Comparison of ENCODE assay signal across 17 cellular contexts in the genomic region with DNA sequence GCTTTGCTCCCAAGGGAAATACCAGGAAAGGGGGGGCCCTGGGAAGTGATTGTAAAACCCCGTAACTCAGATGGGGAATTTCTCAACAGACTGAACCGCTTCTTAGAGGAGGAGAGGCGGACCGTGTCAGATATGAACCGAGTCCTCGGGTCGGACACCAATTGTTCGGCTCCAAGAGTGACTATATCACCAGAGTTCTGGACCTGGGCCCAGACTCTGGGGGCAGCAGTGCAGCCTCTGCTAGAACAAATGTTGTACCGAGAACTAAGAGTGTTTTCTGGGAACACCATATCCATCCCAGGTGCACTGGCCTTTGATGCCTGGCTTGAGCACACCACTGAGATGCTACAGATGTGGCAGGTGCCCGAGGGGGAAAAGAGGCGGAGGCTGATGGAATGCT. TPM values are rescaled to one million over a fixed set of nuclear protein-coding genes. Genes with fewer than 3 reads are reported as not detected.
DNase-seq lines count a peak whose midpoint lies in the region; TF ChIP-seq lines count a peak whose summit lies in the region.
"Had no signal": no experiment of that assay in that cellular context is flagged by ENCODE, and none has a peak within 500 bp of the region (broad histone marks: within the 10 kb centered on the region; RNA-seq: fewer than 3 reads in every experiment).

No MANE protein-coding gene starts in this region.

- H3K36me3 ChIP-seq in HUES64 (ENCODE audit: insufficient read depth, low read length) (no peaks in the 10 kb centered on the region), osteoblast (ENCODE audit: insufficient read depth, low read length) (no peaks in the 10 kb centered on the region)
- H3K36me3 ChIP-seq: SJSA1 had no signal

- no peaks in the 10 kb centered on the region for H4K20me1 ChIP-seq in osteoblast (ENCODE audit: insufficient read depth, low read length)

- no peaks in the 10 kb centered on the region for H3K9me3 Mint-ChIP-seq in glutamatergic neuron (ENCODE audit: unreplicated experiment)

- no peaks in the 10 kb centered on the region for H3K36me3 Mint-ChIP-seq in glutamatergic neuron (ENCODE audit: unreplicated experiment)
- H3K36me3 Mint-ChIP-seq: CD14-positive monocyte had no signal

- DNase-seq in NCI-H2196 (lab: John Stamatoyannopoulos, UW; ENCODE audit: unreplicated experiment) (peak; percentile 64), NCI-H2196 treated with DMSO at 0.1 percent for 48 hours (lab: John Stamatoyannopoulos, UW; ENCODE audit: unreplicated experiment) (no peak), glutamatergic neuron (no peak), osteoblast (ENCODE audit: insufficient read length, low spot score, missing footprints) (peak; percentile 21)
- DNase-seq in activated CD8-positive, alpha-beta memory T cell treated with anti-CD3 and anti-CD28 coated beads for 24 hours: no peak
- no peak for DNase-seq in activated CD4-positive, alpha-beta T cell treated with anti-CD3 and anti-CD28 coated beads for 48 hours
- no peak for DNase-seq in activated T-cell treated with anti-CD3 and anti-CD28 coated beads, Interleukin-2, amount 50 U/mL, for 1 hour
- DNase-seq: Caco-2, Kasumi-1, NCI-H1436, NCI-H2081 treated with DMSO at 0.1 percent for 48 hours, NCI-H524 treated with DMSO at 0.1 percent for 48 hours, OCI-M1 had no signal

- no peak overlapping the region for H3K4me2 ChIP-seq in osteoblast (ENCODE audit: insufficient read depth, low read length)

- no peak overlapping the region for H2AFZ ChIP-seq in osteoblast (ENCODE audit: low read length)

- 94% methylated on average over 11 of the region's 11 CpGs for WGBS in HUES64

- H3K27me3 Mint-ChIP-seq in glutamatergic neuron (ENCODE audit: unreplicated experiment): peaks cover 6% of the 10 kb centered on the region

- H3K4me1 Mint-ChIP-seq in glutamatergic neuron (ENCODE audit: low read depth, unreplicated experiment): no peaks in the 10 kb centered on the region
- H3K4me1 Mint-ChIP-seq: CD14-positive monocyte had no signal

- no peaks in the 10 kb centered on the region for H3K79me2 ChIP-seq in osteoblast (ENCODE audit: insufficient read depth, low read length)

- H3K4me3 ChIP-seq in HUES64 (ENCODE audit: low read length) (peak overlapping the region; percentile 40; the same call in 1 of the 2 replicates), osteoblast (ENCODE audit: insufficient read depth, low read length) (no peak overlapping the region)
- H3K4me3 ChIP-seq: GM12878, SJSA1 had no signal

- no peak overlapping the region for H3K27ac Mint-ChIP-seq in glutamatergic neuron (ENCODE audit: unreplicated experiment)
- H3K27ac Mint-ChIP-seq: CD14-positive monocyte had no signal

- TF ChIP-seq CTCF in glutamatergic neuron (IDR thresholded peaks at IDR 0.05; ENCODE audit: partially characterized antibody, unreplicated experiment): no peak
- TF ChIP-seq CTCF in osteoblast (IDR thresholded peaks at IDR 0.05; ENCODE audit: extremely low read depth, low read depth, low read length): no peak

- H3K4me1 ChIP-seq in HUES64 (ENCODE audit: insufficient read depth, low read length) (no peaks in the 10 kb centered on the region), osteoblast (ENCODE audit: insufficient read depth, low read length) (peaks cover 6% of the 10 kb centered on the region)
- H3K4me1 ChIP-seq: Caco-2, SJSA1 had no signal

- no peak overlapping the region for H3K9ac ChIP-seq in HUES64 (ENCODE audit: low read depth, low read length)

- H3K9me3 ChIP-seq in HUES64 (ENCODE audit: insufficient read depth, low read depth, low read length): no peaks in the 10 kb centered on the region
- H3K9me3 ChIP-seq in osteoblast (ENCODE audit: low read depth, low read length): no peaks in the 10 kb centered on the region
- H3K9me3 ChIP-seq: Caco-2, SJSA1 had no signal

- H3K4me3 Mint-ChIP-seq in glutamatergic neuron (ENCODE audit: unreplicated experiment): peak overlapping the region; percentile 65

- H3K27me3 ChIP-seq in HUES64 (ENCODE audit: insufficient read depth, low read length) (peaks cover 18% of the 10 kb centered on the region), osteoblast (ENCODE audit: insufficient read depth, low read length) (peaks cover 36% of the 10 kb centered on the region)

- no peak overlapping the region for H3K27ac ChIP-seq in HUES64 (ENCODE audit: low read depth, low read length)
- H3K27ac ChIP-seq in osteoblast (ENCODE audit: low read depth, low read length): no peak overlapping the region
- H3K27ac ChIP-seq: SJSA1 had no signal

RNA-seq across cellular contexts. Expression of gene PNMA3, which starts 1.0 kb away (rescaled TPM):
- polyA plus RNA-seq in HUES64 (2013, experiment 1 of 2): 2.8 TPM
- 2.8 TPM for polyA plus RNA-seq in HUES64 (2013, experiment 2 of 2)
- total RNA-seq in glutamatergic neuron (ENCODE audit: unreplicated experiment) (7.8 TPM), osteoblast (not detected in 2 replicates)
- total RNA-seq: Caco-2, GM12878, SJSA1 had no signal
- polyA plus RNA-seq: CD14-positive monocyte had no signal

RNA-seq across cellular contexts. Expression of gene PNMA6A, which starts 15.0 kb away (rescaled TPM):
- 4.0 TPM for polyA plus RNA-seq in HUES64 (2013, experiment 1 of 2)
- polyA plus RNA-seq in HUES64 (2013, experiment 2 of 2): 3.6 TPM
- total RNA-seq in glutamatergic neuron (ENCODE audit: unreplicated experiment) (14.0 TPM), osteoblast (1.1 and 1.2 TPM in 2 replicates)
- total RNA-seq: Caco-2, SJSA1 had no signal

Comparison
In these comparisons a context has a peak if more than half of its experiments do, and no peak if none do; other contexts are left out.
1. DNase-seq: peak in NCI-H2196 (single experiment) and osteoblast (single experiment); none in NCI-H2196 treated with DMSO at 0.1 percent for 48 hours (single experiment), glutamatergic neuron (single experiment), activated CD8-positive, alpha-beta memory T cell treated with anti-CD3 and anti-CD28 coated beads for 24 hours (single experiment), activated CD4-positive, alpha-beta T cell treated with anti-CD3 and anti-CD28 coated beads for 48 hours (single experiment) and activated T-cell treated with anti-CD3 and anti-CD28 coated beads, Interleukin-2, amount 50 U/mL, for 1 hour (single experiment).